ENCODE assay signal across 1 cellular context in the genomic region with DNA sequence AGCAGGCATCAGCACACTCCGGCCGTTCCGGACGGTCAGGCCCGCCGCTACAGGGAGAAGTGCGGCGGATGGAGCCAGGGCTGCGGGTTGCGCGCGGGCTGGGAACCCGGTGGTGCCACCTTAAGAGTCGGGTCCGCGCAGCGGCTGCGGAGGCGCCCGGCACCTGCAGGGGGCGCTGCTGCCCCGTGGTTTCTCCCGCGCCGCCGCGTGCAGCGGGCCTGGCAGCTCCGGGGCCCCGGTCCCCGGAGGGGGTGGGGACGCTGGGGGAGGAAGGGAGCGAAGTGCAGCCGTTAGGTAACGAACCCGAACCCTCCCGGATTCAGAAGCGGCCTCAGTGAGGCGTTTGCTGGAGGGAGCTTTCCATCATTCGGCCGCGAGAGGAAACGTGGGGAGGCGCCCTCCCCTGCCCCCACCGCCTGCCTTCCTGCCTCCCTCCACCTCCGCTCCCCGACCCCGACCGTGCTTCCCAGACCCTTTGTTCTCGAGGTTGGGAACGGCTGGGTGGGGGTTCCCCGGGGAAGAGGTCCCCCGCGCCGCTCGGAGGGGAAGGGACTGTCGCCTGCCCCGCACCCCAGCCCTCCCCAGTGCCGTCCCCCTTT.
A peak's percentile ranks its signal among the peaks of the same experiment; 100 is the strongest.
TF ChIP-seq lines count a peak whose summit lies in the region.

No MANE protein-coding gene starts in this region.

TF ChIP-seq in WTC11, 78 proteins besides CTCF, POLR2A, EP300 and RAD21 (continued from another document):
- no peak; the same call in 1 of the 2 replicates for TF ChIP-seq CBFB (CRISPR knock-in tag; IDR thresholded peaks at IDR 0.05; ENCODE audit: low read depth)
- peak; percentile 87 for TF ChIP-seq GABPB1 (CRISPR knock-in tag; IDR thresholded peaks at IDR 0.05)
- 0 out of 2 replicates have a peak, but pooled peaks have one; percentile 13 for TF ChIP-seq ZNF263 (CRISPR knock-in tag; IDR thresholded peaks at IDR 0.05; ENCODE audit: low read depth)
- no peak for TF ChIP-seq ZMAT4 (CRISPR knock-in tag; IDR thresholded peaks at IDR 0.05)
- no peak for TF ChIP-seq SMAD3 (CRISPR knock-in tag; IDR thresholded peaks at IDR 0.05; ENCODE audit: borderline replicate concordance)
- no peak for TF ChIP-seq NR2C2 (CRISPR knock-in tag; IDR thresholded peaks at IDR 0.05)
- TF ChIP-seq, protein P1, sequence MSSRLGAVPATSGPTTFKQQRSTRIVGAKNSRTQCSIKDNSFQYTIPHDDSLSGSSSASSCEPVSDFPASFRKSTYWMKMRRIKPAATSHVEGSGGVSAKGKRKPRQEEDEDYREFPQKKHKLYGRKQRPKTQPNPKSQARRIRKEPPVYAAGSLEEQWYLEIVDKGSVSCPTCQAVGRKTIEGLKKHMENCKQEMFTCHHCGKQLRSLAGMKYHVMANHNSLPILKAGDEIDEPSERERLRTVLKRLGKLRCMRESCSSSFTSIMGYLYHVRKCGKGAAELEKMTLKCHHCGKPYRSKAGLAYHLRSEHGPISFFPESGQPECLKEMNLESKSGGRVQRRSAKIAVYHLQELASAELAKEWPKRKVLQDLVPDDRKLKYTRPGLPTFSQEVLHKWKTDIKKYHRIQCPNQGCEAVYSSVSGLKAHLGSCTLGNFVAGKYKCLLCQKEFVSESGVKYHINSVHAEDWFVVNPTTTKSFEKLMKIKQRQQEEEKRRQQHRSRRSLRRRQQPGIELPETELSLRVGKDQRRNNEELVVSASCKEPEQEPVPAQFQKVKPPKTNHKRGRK (CRISPR knock-in tag; IDR thresholded peaks at IDR 0.05; ENCODE audit: borderline replicate concordance): peak; percentile 62; the same call in 1 of the 2 replicates
- no peak for TF ChIP-seq HMGA2 (CRISPR knock-in tag; IDR thresholded peaks at IDR 0.05)
- peak; percentile 18; the same call in 1 of the 2 replicates for TF ChIP-seq KAT7 (CRISPR knock-in tag; IDR thresholded peaks at IDR 0.05; ENCODE audit: borderline replicate concordance)
- TF ChIP-seq RELA (CRISPR knock-in tag; IDR thresholded peaks at IDR 0.05; ENCODE audit: borderline replicate concordance): 0 out of 2 replicates have a peak, but pooled peaks have one; percentile 50
- TF ChIP-seq ZNF532 (CRISPR knock-in tag; IDR thresholded peaks at IDR 0.05; ENCODE audit: borderline replicate concordance): no peak
- TF ChIP-seq, protein P2, sequence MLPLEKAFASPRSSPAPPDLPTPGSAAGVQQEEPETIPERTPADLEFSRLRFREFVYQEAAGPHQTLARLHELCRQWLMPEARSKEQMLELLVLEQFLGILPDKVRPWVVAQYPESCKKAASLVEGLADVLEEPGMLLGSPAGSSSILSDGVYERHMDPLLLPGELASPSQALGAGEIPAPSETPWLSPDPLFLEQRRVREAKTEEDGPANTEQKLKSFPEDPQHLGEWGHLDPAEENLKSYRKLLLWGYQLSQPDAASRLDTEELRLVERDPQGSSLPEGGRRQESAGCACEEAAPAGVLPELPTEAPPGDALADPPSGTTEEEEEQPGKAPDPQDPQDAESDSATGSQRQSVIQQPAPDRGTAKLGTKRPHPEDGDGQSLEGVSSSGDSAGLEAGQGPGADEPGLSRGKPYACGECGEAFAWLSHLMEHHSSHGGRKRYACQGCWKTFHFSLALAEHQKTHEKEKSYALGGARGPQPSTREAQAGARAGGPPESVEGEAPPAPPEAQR (CRISPR knock-in tag; IDR thresholded peaks at IDR 0.05): no peak
